Comparison of ENCODE assay signal across 12 cellular contexts in the genomic region with DNA sequence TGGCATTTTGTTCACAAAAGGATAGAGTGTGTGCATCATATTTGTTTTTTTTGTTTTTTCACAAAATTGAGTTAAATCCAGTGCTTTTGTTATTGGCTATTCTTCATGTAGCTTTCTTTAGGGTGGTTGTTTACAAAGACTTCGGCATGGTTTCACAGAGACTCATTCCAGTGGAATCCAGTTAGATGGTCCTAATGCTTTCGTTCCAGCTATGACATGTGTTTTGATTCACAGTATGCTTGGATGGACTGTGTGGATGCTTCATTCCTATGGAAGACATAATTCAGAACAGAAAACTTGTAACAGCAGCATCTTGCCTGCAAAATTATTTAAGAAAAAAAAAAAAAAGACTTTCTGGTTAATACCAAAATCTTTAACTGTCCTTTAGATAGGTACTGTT.
DNase-seq lines count a peak whose midpoint lies in the region; ATAC-seq, FAIRE-seq and TF ChIP-seq lines count a peak whose summit lies in the region.
"Had no signal": no experiment of that assay in that cellular context is flagged by ENCODE, and none has a peak within 500 bp of the region (broad histone marks: within the 10 kb centered on the region; RNA-seq: fewer than 3 reads in every experiment).

No MANE protein-coding gene starts in this region.

- no peak for FAIRE-seq in GM19239 (lab: Jason Lieb, UNC)

- H3K9ac ChIP-seq in MM.1S (ENCODE audit: low read length), result peak overlapping the region; percentile 55

- no peak for ATAC-seq in central memory CD8-positive, alpha-beta T cell (replicated peaks; ENCODE audit: extremely low read depth, poor library complexity, severe bottlenecking)
- ATAC-seq in omental fat pad (ENCODE audit: low FRiP score), result peak; percentile 22
- no peak for ATAC-seq in lower lobe of right lung

- POLR2A ChIA-PET in CD4-positive, alpha-beta memory T cell (lab: Charles Lee; ENCODE audit: partially characterized antibody), result interaction anchor here (0.8 to 3.7 kb wide), 9 partner anchors 11 to 222 kb away, joined by 3 to 25 read pairs (median 8); a partner anchor contains a TSS

- peak overlapping the region; percentile 93 to 100 (median 97) for H3K27ac Mint-ChIP-seq in CD4-positive, alpha-beta memory T cell
- peak overlapping the region; percentile 93 for H3K27ac Mint-ChIP-seq in central memory CD8-positive, alpha-beta T cell (ENCODE audit: low read depth)

- H3K27ac ChIP-seq in CD4-positive, alpha-beta memory T cell (ENCODE audit: low read depth, low read length), result peak overlapping the region; percentile 70
- peak overlapping the region; percentile 95 for H3K27ac ChIP-seq in MM.1S (ENCODE audit: low read length)
- no peak overlapping the region for H3K27ac ChIP-seq in lower lobe of right lung

- H3K4me1 ChIP-seq in CD4-positive, alpha-beta memory T cell (ENCODE audit: insufficient read depth, low read length), result peaks cover 26% of the 10 kb centered on the region
- H3K4me1 ChIP-seq in MM.1S (ENCODE audit: low read length) (peaks cover 26% of the 10 kb centered on the region), lower lobe of right lung (peaks cover 29% of the 10 kb centered on the region)

- no peaks in the 10 kb centered on the region for H3K9me3 Mint-ChIP-seq in CD4-positive, alpha-beta memory T cell
- no peaks in the 10 kb centered on the region for H3K9me3 Mint-ChIP-seq in central memory CD8-positive, alpha-beta T cell
- H3K9me3 Mint-ChIP-seq: neural crest cell had no signal

- H2AFZ ChIP-seq in MM.1S (ENCODE audit: low read length), result peak overlapping the region; percentile 20; the same call in 1 of the 2 replicates

- no peak for DNase-seq in CD4-positive, alpha-beta memory T cell
- DNase-seq in MM.1S (no peak), omental fat pad (ENCODE audit: low spot score) (no peak), lower lobe of right lung (no peak), GM19239 (ENCODE audit: insufficient read length, low spot score) (no peak), NCI-H2196 (lab: John Stamatoyannopoulos, UW; ENCODE audit: unreplicated experiment) (no peak), GM10266 (ENCODE audit: extremely low spot score) (no peak)
- DNase-seq in central memory CD8-positive, alpha-beta T cell (ENCODE audit: low spot score in 2 of 2), result no peak
- DNase-seq: DMS79; NCI-H69; stimulated activated CD4-positive, alpha-beta T cell treated with anti-CD3 and anti-CD28 coated beads, Interleukin-2, amount 100 ng/mL, for 48 hours had no signal

- no peaks in the 10 kb centered on the region for H3K9me3 ChIP-seq in CD4-positive, alpha-beta memory T cell (ENCODE audit: control insufficient read depth in 1 of 2, low read length in 2 of 2)
- no peaks in the 10 kb centered on the region for H3K9me3 ChIP-seq in MM.1S (replicated peaks; ENCODE audit: insufficient read depth, low read length)
- H3K9me3 ChIP-seq in lower lobe of right lung, result no peaks in the 10 kb centered on the region

- H3K27me3 ChIP-seq in CD4-positive, alpha-beta memory T cell (ENCODE audit: insufficient read depth, low read length), result no peaks in the 10 kb centered on the region
- H3K27me3 ChIP-seq in MM.1S (replicated peaks; ENCODE audit: insufficient read depth, low read length) (no peaks in the 10 kb centered on the region), lower lobe of right lung (ENCODE audit: low read depth) (no peaks in the 10 kb centered on the region)

- H3K79me2 ChIP-seq in MM.1S (ENCODE audit: low read length), result no peaks in the 10 kb centered on the region

- CTCF ChIA-PET in CD4-positive, alpha-beta memory T cell (lab: Charles Lee; ENCODE audit: partially characterized antibody), result interaction anchor here (1.3 kb wide), 1 partner anchor 15 kb away, joined by 3 read pairs; no protein-coding TSS in a partner anchor

- H3K36me3 Mint-ChIP-seq in CD4-positive, alpha-beta memory T cell, result peaks cover 0 to 3% of the 10 kb centered on the region in 2 donors
- H3K36me3 Mint-ChIP-seq in central memory CD8-positive, alpha-beta T cell (ENCODE audit: insufficient read depth), result peaks cover 4% of the 10 kb centered on the region

- intact Hi-C loops in CD4-positive, alpha-beta memory T cell (cut with micrococcal nuclease), result no loop called here
- intact Hi-C loops in lower lobe of right lung (cut with DNase I), result no loop called here

- H3K36me3 ChIP-seq in CD4-positive, alpha-beta memory T cell (ENCODE audit: insufficient read depth, low read length), result no peaks in the 10 kb centered on the region
- no peaks in the 10 kb centered on the region for H3K36me3 ChIP-seq in MM.1S (replicated peaks; ENCODE audit: insufficient read depth, low read length)
- no peaks in the 10 kb centered on the region for H3K36me3 ChIP-seq in lower lobe of right lung

- no peaks in the 10 kb centered on the region for H3K9me2 ChIP-seq in MM.1S (replicated peaks; ENCODE audit: insufficient read depth, low read length)

- H3K4me2 ChIP-seq in MM.1S (ENCODE audit: low read depth, low read length), result peak overlapping the region; percentile 69

- peak overlapping the region in 5 of 8 donors; percentile 6 to 72 (median 60) for H3K4me3 Mint-ChIP-seq in CD4-positive, alpha-beta memory T cell
- no peak overlapping the region for H3K4me3 Mint-ChIP-seq in central memory CD8-positive, alpha-beta T cell
- H3K4me3 Mint-ChIP-seq: neural crest cell had no signal

- peaks cover 29% of the 10 kb centered on the region for H3F3A ChIP-seq in MM.1S (ENCODE audit: insufficient read depth, low read length)

- no peak overlapping the region for H3K4me3 ChIP-seq in CD4-positive, alpha-beta memory T cell (ENCODE audit: low read length in 2 of 2)
- H3K4me3 ChIP-seq in MM.1S (ENCODE audit: low read length), result peak overlapping the region; percentile 33
- H3K4me3 ChIP-seq in lower lobe of right lung, result no peak overlapping the region

- TF ChIP-seq CTCF in MM.1S (IDR thresholded peaks at IDR 0.05; ENCODE audit: low read length), result no peak
- no peak for TF ChIP-seq CTCF in omental fat pad (IDR thresholded peaks at IDR 0.05)
- no peak for TF ChIP-seq CTCF in lower lobe of right lung (IDR thresholded peaks at IDR 0.05)
- TF ChIP-seq CTCF in GM10266 (IDR thresholded peaks at IDR 0.05; ENCODE audit: control insufficient read depth, insufficient read depth, low read depth, missing control alignments), result no peak

- H4K20me1 ChIP-seq in MM.1S (ENCODE audit: insufficient read depth, low read length), result no peaks in the 10 kb centered on the region

- no peaks in the 10 kb centered on the region for H3K27me3 Mint-ChIP-seq in CD4-positive, alpha-beta memory T cell
- no peaks in the 10 kb centered on the region for H3K27me3 Mint-ChIP-seq in central memory CD8-positive, alpha-beta T cell

- peaks cover 21 to 53% (median 33%) of the 10 kb centered on the region in 4 donors for H3K4me1 Mint-ChIP-seq in CD4-positive, alpha-beta memory T cell
- H3K4me1 Mint-ChIP-seq in central memory CD8-positive, alpha-beta T cell, result peaks cover 24% of the 10 kb centered on the region
